35 cellular contexts compared by ENCODE assay signal in genomic region chr3:57143886-57144459, GRCh38. TPM values are rescaled to one million over a fixed set of nuclear protein-coding genes. Genes with fewer than 3 reads are reported as not detected.
"Had no signal": no experiment of that assay in that cellular context is flagged by ENCODE, and none has a peak within 500 bp of the region (broad histone marks: within the 10 kb centered on the region; RNA-seq: fewer than 3 reads in every experiment).

No MANE protein-coding gene starts in this region.

- H3K36me3 Mint-ChIP-seq: activated CD8-positive, alpha-beta memory T cell treated with anti-CD3 and anti-CD28 coated beads, Interleukin-2, amount 10 ng/mL, durations not matched to agents 7 days and 5 days; activated naive CD8-positive, alpha-beta T cell treated with anti-CD3 and anti-CD28 coated beads for 36 hours; stimulated activated memory B cell treated with anti-CD40 and anti-IgM and Interleukin-4, amounts not matched to agents 10 μg/mL and 1 μg/mL and 100 μg/mL, for 72 hours had no signal

- H3K4me2 ChIP-seq: hepatocyte had no signal

- H3K36me3 ChIP-seq: adrenal gland, esophagus squamous epithelium, pancreas, prostate gland, sigmoid colon, upper lobe of left lung, vagina had no signal

- H3K4me3 Mint-ChIP-seq: activated CD4-positive, alpha-beta T cell treated with anti-CD3 and anti-CD28 coated beads for 36 hours; activated CD8-positive, alpha-beta memory T cell treated with anti-CD3 and anti-CD28 coated beads, Interleukin-2, amount 10 ng/mL, durations not matched to agents 7 days and 5 days; activated CD8-positive, alpha-beta T cell treated with anti-CD3 and anti-CD28 coated beads, Interleukin-2, amount 10 ng/mL, durations not matched to agents 7 days and 5 days; activated naive CD8-positive, alpha-beta T cell treated with anti-CD3 and anti-CD28 coated beads for 36 hours; activated T-cell treated with anti-CD3 and anti-CD28 coated beads, Interleukin-2, amount 50 U/mL, for 72 hours; brain; central memory CD8-positive, alpha-beta T cell; stimulated activated memory B cell treated with anti-CD40 and anti-IgM and Interleukin-4, amounts not matched to agents 10 μg/mL and 1 μg/mL and 100 μg/mL, for 72 hours; stimulated activated naive CD8-positive, alpha-beta T cell treated with anti-CD3 and anti-CD28 coated beads, Interleukin-15, amount 100 ng/mL, for 72 hours; T-helper 2 cell treated with Interferon-gamma antibody and Interleukin-4, amounts not matched to agents 5 μg/mL and 100 μg/mL, for 36 hours had no signal

- DNase-seq: activated CD4-positive, alpha-beta T cell treated with anti-CD3 and anti-CD28 coated beads for 36 hours; activated CD4-positive, CD25-positive, alpha-beta regulatory T cell; activated CD8-positive, alpha-beta memory T cell treated with anti-CD3 and anti-CD28 coated beads, Interleukin-2, amount 10 ng/mL, durations not matched to agents 7 days and 5 days; activated CD8-positive, alpha-beta T cell treated with anti-CD3 and anti-CD28 coated beads, Interleukin-2, amount 10 ng/mL, durations not matched to agents 7 days and 5 days; activated effector memory CD4-positive, alpha-beta T cell treated with Interleukin-2 at 50 U/mL for 16 hours; activated naive CD4-positive, alpha-beta T cell treated with Interleukin-2 at 50 U/mL for 16 hours; activated naive CD8-positive, alpha-beta T cell treated with anti-CD3 and anti-CD28 coated beads for 36 hours; activated T-cell treated with anti-CD3 and anti-CD28 coated beads, Interleukin-2, amount 50 U/mL, for 72 hours; adrenal gland; aorta; dermis blood vessel endothelial cell; effector CD4-positive, alpha-beta T cell; esophagus squamous epithelium; nucleus accumbens; pancreas; retina; sigmoid colon; small intestine; stimulated activated CD4-positive, alpha-beta T cell treated with anti-CD3 and anti-CD28 coated beads, Interleukin-4, amount 100 ng/mL, for 4 hours; stimulated activated CD8-positive, alpha-beta memory T cell treated with anti-CD3 and anti-CD28 coated beads, Interleukin-4, amount 100 ng/mL, for 48 hours; stimulated activated naive CD8-positive, alpha-beta T cell treated with anti-CD3 and anti-CD28 coated beads, Interleukin-15, amount 100 ng/mL, for 72 hours; substantia nigra; T-helper 1 cell; upper lobe of left lung had no signal

- H3K9me3 Mint-ChIP-seq: activated naive CD8-positive, alpha-beta T cell treated with anti-CD3 and anti-CD28 coated beads for 36 hours; activated T-cell treated with anti-CD3 and anti-CD28 coated beads, Interleukin-2, amount 50 U/mL, for 72 hours; brain; central memory CD8-positive, alpha-beta T cell; stimulated activated memory B cell treated with anti-CD40 and anti-IgM and Interleukin-4, amounts not matched to agents 10 μg/mL and 1 μg/mL and 100 μg/mL, for 72 hours; stimulated activated naive CD8-positive, alpha-beta T cell treated with anti-CD3 and anti-CD28 coated beads, Interleukin-15, amount 100 ng/mL, for 72 hours; T-helper 2 cell treated with Interferon-gamma antibody and Interleukin-4, amounts not matched to agents 5 μg/mL and 100 μg/mL, for 36 hours had no signal

- H3K79me2 ChIP-seq: hepatocyte had no signal

- H3K27ac Mint-ChIP-seq: activated CD4-positive, alpha-beta T cell treated with anti-CD3 and anti-CD28 coated beads for 36 hours; activated CD8-positive, alpha-beta memory T cell treated with anti-CD3 and anti-CD28 coated beads, Interleukin-2, amount 10 ng/mL, durations not matched to agents 7 days and 5 days; activated CD8-positive, alpha-beta T cell treated with anti-CD3 and anti-CD28 coated beads, Interleukin-2, amount 10 ng/mL, durations not matched to agents 7 days and 5 days; activated naive CD8-positive, alpha-beta T cell treated with anti-CD3 and anti-CD28 coated beads for 36 hours; activated T-cell treated with anti-CD3 and anti-CD28 coated beads, Interleukin-2, amount 50 U/mL, for 72 hours; stimulated activated memory B cell treated with anti-CD40 and anti-IgM and Interleukin-4, amounts not matched to agents 10 μg/mL and 1 μg/mL and 100 μg/mL, for 72 hours; stimulated activated naive CD8-positive, alpha-beta T cell treated with anti-CD3 and anti-CD28 coated beads, Interleukin-15, amount 100 ng/mL, for 72 hours; T-helper 2 cell treated with Interferon-gamma antibody and Interleukin-4, amounts not matched to agents 5 μg/mL and 100 μg/mL, for 36 hours had no signal

- H3K27me3 Mint-ChIP-seq: brain had no signal

- H3K4me1 ChIP-seq: esophagus squamous epithelium, pancreas, prostate gland, upper lobe of left lung, vagina had no signal

- ATAC-seq: activated CD4-positive, alpha-beta T cell treated with anti-CD3 and anti-CD28 coated beads for 36 hours; activated CD8-positive, alpha-beta memory T cell treated with anti-CD3 and anti-CD28 coated beads, Interleukin-2, amount 10 ng/mL, durations not matched to agents 7 days and 5 days; activated CD8-positive, alpha-beta T cell treated with anti-CD3 and anti-CD28 coated beads, Interleukin-2, amount 10 ng/mL, durations not matched to agents 7 days and 5 days; activated T-cell treated with anti-CD3 and anti-CD28 coated beads, Interleukin-2, amount 50 U/mL, for 72 hours; left lobe of liver; pancreas; stimulated activated memory B cell treated with anti-CD40 and anti-IgM and Interleukin-4, amounts not matched to agents 10 μg/mL and 1 μg/mL and 100 μg/mL, for 72 hours; stimulated activated naive CD8-positive, alpha-beta T cell treated with anti-CD3 and anti-CD28 coated beads, Interleukin-15, amount 100 ng/mL, for 72 hours had no signal

- H3K4me1 Mint-ChIP-seq: activated CD4-positive, alpha-beta T cell treated with anti-CD3 and anti-CD28 coated beads for 36 hours; activated CD8-positive, alpha-beta memory T cell treated with anti-CD3 and anti-CD28 coated beads, Interleukin-2, amount 10 ng/mL, durations not matched to agents 7 days and 5 days; activated naive CD8-positive, alpha-beta T cell treated with anti-CD3 and anti-CD28 coated beads for 36 hours; central memory CD8-positive, alpha-beta T cell; stimulated activated memory B cell treated with anti-CD40 and anti-IgM and Interleukin-4, amounts not matched to agents 10 μg/mL and 1 μg/mL and 100 μg/mL, for 72 hours; stimulated activated naive CD8-positive, alpha-beta T cell treated with anti-CD3 and anti-CD28 coated beads, Interleukin-15, amount 100 ng/mL, for 72 hours had no signal

- H3K27me3 ChIP-seq: adrenal gland, esophagus squamous epithelium, hepatocyte, pancreas, sigmoid colon, upper lobe of left lung, vagina had no signal

- H3K4me3 ChIP-seq: adrenal gland, esophagus squamous epithelium, hepatocyte, lung, pancreas, prostate gland, sigmoid colon, upper lobe of left lung, vagina had no signal

- H2AFZ ChIP-seq: hepatocyte had no signal

- H3K9me3 ChIP-seq: adrenal gland, esophagus squamous epithelium, pancreas, prostate gland, sigmoid colon, upper lobe of left lung, vagina had no signal

- H3K27ac ChIP-seq: adrenal gland, epithelial cell of prostate, esophagus squamous epithelium, hepatocyte, pancreas, prostate gland, upper lobe of left lung, vagina had no signal

RNA-seq across cellular contexts. Expression of gene IL17RD, which starts 21.2 kb away (rescaled TPM):
- total RNA-seq: activated CD8-positive, alpha-beta T cell treated with anti-CD3 and anti-CD28 coated beads, Interleukin-2, amount 10 ng/mL, durations not matched to agents 7 days and 5 days had no signal

RNA-seq across cellular contexts. Expression of gene HESX1, which starts 55.8 kb away (rescaled TPM):
- total RNA-seq: frontal cortex, vagina had no signal
